ENCODE assay signal across 29 cellular contexts in the genomic region with DNA sequence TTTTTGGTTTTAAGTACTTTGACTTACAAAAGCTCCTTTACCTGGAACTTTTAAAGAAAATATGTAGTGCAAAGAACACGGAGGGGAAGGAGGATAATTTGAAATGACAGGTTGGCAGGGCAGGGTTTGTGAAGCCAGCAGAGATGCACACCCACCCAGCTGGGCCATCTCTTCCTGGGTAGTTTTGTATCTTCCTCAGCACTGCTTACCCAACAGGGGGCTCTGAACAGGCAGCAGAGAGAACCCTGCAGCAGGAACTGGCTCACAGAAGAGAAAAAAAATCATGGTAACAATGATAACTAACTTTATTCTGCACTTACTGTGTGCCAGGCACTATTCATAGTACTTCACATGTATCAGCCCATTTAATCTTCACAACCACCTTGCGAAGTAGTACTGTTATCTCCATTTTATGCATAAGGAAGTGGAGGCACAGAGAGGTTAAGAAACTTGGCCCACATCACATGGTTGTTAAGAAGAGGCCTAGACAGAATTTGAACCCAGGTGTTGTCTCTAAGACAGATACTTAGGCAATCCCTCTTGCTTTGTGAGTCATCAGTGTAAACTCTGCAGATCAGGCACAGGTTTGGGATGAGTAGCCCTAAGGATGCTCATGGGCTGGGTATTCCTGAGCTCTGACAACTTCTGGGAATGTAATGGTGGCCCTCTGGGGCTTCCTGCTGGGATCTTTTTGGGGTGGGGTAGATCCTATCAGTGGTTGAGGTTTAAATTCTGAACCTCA.
A peak's percentile ranks its signal among the peaks of the same experiment; 100 is the strongest.
DNase-seq lines count a peak whose midpoint lies in the region; ATAC-seq and TF ChIP-seq lines count a peak whose summit lies in the region.
"Had no signal": no experiment of that assay in that cellular context is flagged by ENCODE, and none has a peak within 500 bp of the region (broad histone marks: within the 10 kb centered on the region; RNA-seq: fewer than 3 reads in every experiment).

No MANE protein-coding gene starts in this region.

- no peaks in the 10 kb centered on the region for H3K4me1 ChIP-seq in breast epithelium
- H3K4me1 ChIP-seq: HAP-1, psoas muscle had no signal

- BruUV-seq in MCF 10A (replicated peaks; lab: Mats Ljungman, UMichigan) = no TSS peak

- H3K27ac ChIP-seq in breast epithelium (no peak overlapping the region), RWPE1 (no peak overlapping the region)
- H3K27ac ChIP-seq: BLaER1, epithelial cell of prostate, psoas muscle, sigmoid colon had no signal

- H3K4me3 ChIP-seq in breast epithelium = no peak overlapping the region
- H3K4me3 ChIP-seq: BLaER1, HAP-1, psoas muscle, sigmoid colon had no signal

- no peaks in the 10 kb centered on the region for H3K9me3 ChIP-seq in breast epithelium
- H3K9me3 ChIP-seq: BLaER1, HAP-1, psoas muscle, sigmoid colon had no signal

- TF ChIP-seq POLR2A in breast epithelium (IDR thresholded peaks at IDR 0.05) = no peak
- no peak for TF ChIP-seq POLR2A in erythroblast (IDR thresholded peaks at IDR 0.05; ENCODE audit: low read length)

- no peaks in the 10 kb centered on the region for H3K36me3 Mint-ChIP-seq in MCF 10A (ENCODE audit: insufficient read depth, unreplicated experiment)
- H3K36me3 Mint-ChIP-seq in type B pancreatic cell = no peaks in the 10 kb centered on the region
- H3K36me3 Mint-ChIP-seq: activated naive CD4-positive, alpha-beta T cell treated with anti-CD3 and anti-CD28 coated beads, Interleukin-2, amount 50 U/mL, for 72 hours; naive B cell had no signal

- POLR2A ChIA-PET in MCF 10A (lab: Yijun Ruan, JAX) (interaction anchor here (0.5 to 1.4 kb wide), 5 partner anchors 9 to 79 kb away, joined by 3 to 6 read pairs (median 3); no protein-coding TSS in a partner anchor), RWPE1 (lab: Yijun Ruan, JAX; ENCODE audit: low non-redundant PET) (no interaction called here)

- no peak for TF ChIP-seq CTCF in MCF 10A (IDR thresholded peaks at IDR 0.05; ENCODE audit: unreplicated experiment)
- TF ChIP-seq CTCF in breast epithelium (IDR thresholded peaks at IDR 0.05) = no peak
- no peak for TF ChIP-seq CTCF in RWPE1 (conservative IDR thresholded peaks at IDR 0.05; ENCODE audit: low read depth)
- no peak for TF ChIP-seq CTCF in type B pancreatic cell (conservative IDR thresholded peaks at IDR 0.05)

- H3K4me1 Mint-ChIP-seq in MCF 10A (ENCODE audit: insufficient read depth, unreplicated experiment) = no peaks in the 10 kb centered on the region
- H3K4me1 Mint-ChIP-seq in type B pancreatic cell (ENCODE audit: unreplicated experiment) = no peaks in the 10 kb centered on the region

- CTCF ChIA-PET in MCF 10A (lab: Yijun Ruan, JAX) = interaction anchor here (0.7 to 5.0 kb wide), 8 partner anchors 9 to 217 kb away, joined by 3 to 40 read pairs (median 4); no protein-coding TSS in a partner anchor
- CTCF ChIA-PET in RWPE1 (lab: Yijun Ruan, JAX) = interaction anchor here (0.5 to 2.1 kb wide), 6 partner anchors 21 to 535 kb away, joined by 3 to 11 read pairs (median 4); no protein-coding TSS in a partner anchor

- H3K27me3 ChIP-seq in breast epithelium = peaks cover 0 to 7% of the 10 kb centered on the region in 2 donors

- no peak for ATAC-seq in GM21360 (IDR thresholded peaks at IDR 0.05; ENCODE audit: unreplicated experiment)
- ATAC-seq: psoas muscle had no signal

- H3K27me3 Mint-ChIP-seq in MCF 10A (ENCODE audit: insufficient read depth, unreplicated experiment) (peaks cover 85% of the 10 kb centered on the region), type B pancreatic cell (peaks cover 71% of the 10 kb centered on the region)

- H3K4me3 Mint-ChIP-seq in MCF 10A (ENCODE audit: unreplicated experiment) (no peak overlapping the region), type B pancreatic cell (no peak overlapping the region)
- H3K4me3 Mint-ChIP-seq: activated CD4-positive, alpha-beta memory T cell treated with anti-CD3 and anti-CD28 coated beads, Interleukin-2, amount 10 ng/mL, durations not matched to agents 7 days and 5 days had no signal

- DNase-seq in MCF 10A (ENCODE audit: unreplicated experiment) (peak; percentile 67), breast epithelium (ENCODE audit: low spot score in 2 of 2) (no peak), RWPE1 (ENCODE audit: low spot score) (peak; percentile 34), erythroblast (lab: John Stamatoyannopoulos, UW) (peak; percentile 25 to 66), type B pancreatic cell (ENCODE audit: extremely low spot score, unreplicated experiment) (peak; percentile 32), HuH-7.5 (ENCODE audit: low spot score) (no peak), NCI-H128 (lab: John Stamatoyannopoulos, UW; ENCODE audit: unreplicated experiment) (no peak)
- DNase-seq: activated CD4-positive, alpha-beta memory T cell treated with anti-CD3 and anti-CD28 coated beads, Interleukin-2, amount 10 ng/mL, durations not matched to agents 7 days and 5 days; activated CD4-positive, CD25-positive, alpha-beta regulatory T cell treated with anti-CD3 and anti-CD28 coated beads, Interleukin-2, amount 50 U/mL, for 72 hours; activated T-cell treated with anti-CD3 and anti-CD28 coated beads for 4 hours; DMS153; effector CD8-positive, alpha-beta T cell; Karpas-422; midbrain; MV-4-11; naive B cell; NCI-H1694; NCI-H510A; psoas muscle; Right ventricle myocardium superior; stimulated activated CD4-positive, alpha-beta T cell treated with anti-CD3 and anti-CD28 coated beads, Interleukin-12 subunit alpha, Interleukin-12 subunit beta, amount 100 ng/mL, for 4 hours; stimulated activated CD4-positive, alpha-beta T cell treated with anti-CD3 and anti-CD28 coated beads, Interleukin-2, amount 100 ng/mL, for 48 hours had no signal

- no peaks in the 10 kb centered on the region for H3K36me3 ChIP-seq in breast epithelium
- H3K36me3 ChIP-seq: BLaER1, HAP-1, sigmoid colon had no signal

- intact Hi-C loops in MCF 10A (cut with micrococcal nuclease) = no loop called here
- intact Hi-C loops in breast epithelium (cut with DNase I; ENCODE audit: low total_unique reads) = no loop called here

- H3K27ac Mint-ChIP-seq in MCF 10A (ENCODE audit: low read depth, unreplicated experiment) (no peak overlapping the region), type B pancreatic cell (no peak overlapping the region)
- H3K27ac Mint-ChIP-seq: activated CD4-positive, alpha-beta memory T cell treated with anti-CD3 and anti-CD28 coated beads, Interleukin-2, amount 10 ng/mL, durations not matched to agents 7 days and 5 days; activated naive CD4-positive, alpha-beta T cell treated with anti-CD3 and anti-CD28 coated beads, Interleukin-2, amount 50 U/mL, for 72 hours; activated T-helper 2 cell treated with anti-CD3 and anti-CD28 coated beads, Interferon-gamma antibody, Interleukin-2, Interleukin-4, amounts not matched to agents 10 μg/mL and 5 μg/mL and 100 μg/mL, durations not matched to agents 14 hours and 24 hours and 36 hours had no signal

- no peaks in the 10 kb centered on the region for H3K9me3 Mint-ChIP-seq in MCF 10A (ENCODE audit: unreplicated experiment)
- no peaks in the 10 kb centered on the region for H3K9me3 Mint-ChIP-seq in type B pancreatic cell
- H3K9me3 Mint-ChIP-seq: activated CD4-positive, alpha-beta memory T cell treated with anti-CD3 and anti-CD28 coated beads, Interleukin-2, amount 10 ng/mL, durations not matched to agents 7 days and 5 days; activated naive CD4-positive, alpha-beta T cell treated with anti-CD3 and anti-CD28 coated beads, Interleukin-2, amount 50 U/mL, for 72 hours; activated T-helper 2 cell treated with anti-CD3 and anti-CD28 coated beads, Interferon-gamma antibody, Interleukin-2, Interleukin-4, amounts not matched to agents 10 μg/mL and 5 μg/mL and 100 μg/mL, durations not matched to agents 14 hours and 24 hours and 36 hours; naive B cell had no signal

Comparison
In these comparisons a context has a peak if more than half of its experiments do, and no peak if none do; other contexts are left out.
1. DNase-seq: peak in MCF 10A (single experiment), RWPE1 (single experiment), erythroblast (2 of 2) and type B pancreatic cell (single experiment); none in breast epithelium (0 of 2), HuH-7.5 (single experiment) and NCI-H128 (single experiment).